8 cellular contexts compared by ENCODE assay signal in the genomic region with DNA sequence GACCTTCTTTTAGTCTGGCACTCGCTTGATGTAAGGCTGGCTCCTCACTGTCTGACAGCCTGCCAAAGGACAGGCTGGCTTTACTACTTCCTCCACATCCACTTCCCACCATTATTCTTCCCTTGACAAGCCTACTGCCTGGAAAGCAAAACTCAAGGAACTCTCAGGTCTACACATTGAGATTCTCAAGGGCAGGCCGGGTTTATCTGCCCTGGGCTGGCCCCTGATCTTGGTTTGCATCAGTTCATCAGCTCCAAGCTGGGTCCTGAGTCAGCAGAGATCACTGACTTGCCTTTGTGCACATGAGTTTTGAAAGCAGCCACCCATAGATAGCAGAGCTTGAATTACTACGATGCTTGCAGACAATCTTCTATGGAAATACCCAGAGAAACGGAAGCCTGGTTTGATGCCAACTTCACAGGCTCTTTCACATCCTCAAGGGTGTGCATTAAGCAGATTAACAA. TPM values are rescaled to one million over a fixed set of nuclear protein-coding genes. Genes with fewer than 3 reads are reported as not detected.
DNase-seq lines count a peak whose midpoint lies in the region; ATAC-seq, FAIRE-seq and TF ChIP-seq lines count a peak whose summit lies in the region.

No MANE protein-coding gene starts in this region.

- H3K9me2 ChIP-seq in HCT116 (ENCODE audit: insufficient read depth) = no peaks in the 10 kb centered on the region

- no peak overlapping the region for H3K27ac ChIP-seq in HCT116 (ENCODE audit: low read depth, low read length)

- no peaks in the 10 kb centered on the region for H3K27me3 ChIP-seq in HCT116 (ENCODE audit: insufficient read depth, low read length)
- H3K27me3 ChIP-seq in BE2C = no peaks in the 10 kb centered on the region

- ATAC-seq in HCT116 = no peak; the same call in 1 of the 2 replicates

- H3K9me3 ChIP-seq in HCT116 (ENCODE audit: control insufficient read depth in 1 of 2, insufficient read depth in 1 of 2, low read depth in 1 of 2, low read length in 2 of 2) (no peaks in the 10 kb centered on the region), BE2C (no peaks in the 10 kb centered on the region)

- no peak for TF ChIP-seq CTCF in HCT116 (IDR thresholded peaks at IDR 0.05 in 2 of 3, conservative IDR thresholded peaks at IDR 0.05 in 1 of 3; ENCODE audit: borderline replicate concordance in 1 of 3, insufficient read depth in 1 of 3, low read depth in 2 of 3, low read length in 2 of 3)
- TF ChIP-seq CTCF in BE2C (IDR thresholded peaks at IDR 0.05; ENCODE audit: low read depth, low read length) = no peak

- peak overlapping the region; percentile 44 for H3K4me2 ChIP-seq in HCT116 (ENCODE audit: low read length)

- CTCF ChIA-PET in HCT116 (lab: Charles Lee) = no interaction called here

- H3K36me3 ChIP-seq in HCT116 (ENCODE audit: control insufficient read depth in 1 of 2, insufficient read depth in 2 of 2, low read length in 2 of 2) (0 out of 4 replicates have a peak, but pooled peaks cover 0 to 4% of the 10 kb centered on the region in 2 experiments), BE2C (peaks cover 16% of the 10 kb centered on the region)

- FAIRE-seq in GM18507 (lab: Jason Lieb, UNC) = peak; percentile 82
- FAIRE-seq in RCC 7860 (lab: Jason Lieb, UNC) = no peak

- RAD21 ChIA-PET in HCT116 (lab: Charles Lee; ENCODE audit: low non-redundant PET in 1 of 2, low total read pairs in 2 of 2, uncharacterized antibody in 2 of 2, unreplicated experiment in 2 of 2) = no interaction called here

- no peak overlapping the region for H2AFZ ChIP-seq in HCT116 (ENCODE audit: low read depth, low read length, poor library complexity, severe bottlenecking)

- H3K79me2 ChIP-seq in HCT116 (ENCODE audit: insufficient read depth, low read length) = no peaks in the 10 kb centered on the region

- no peak for TF ChIP-seq RAD21 in HCT116 (IDR thresholded peaks at IDR 0.05; ENCODE audit: low read depth)

- POLR2A ChIA-PET in HCT116 (lab: Charles Lee) = no interaction called here

- no peak overlapping the region for H3K4me3 ChIP-seq in HCT116 (replicated peaks in 1 of 2; ENCODE audit: low read depth in 1 of 2, low read length in 2 of 2)
- H3K4me3 ChIP-seq in BE2C (ENCODE audit: low read depth, low read length) = no peak overlapping the region

- intact Hi-C loops in HCT116 (cut with micrococcal nuclease) = no loop called here

- H3K4me1 ChIP-seq in HCT116 (ENCODE audit: control insufficient read depth in 1 of 2, insufficient read depth in 2 of 2, low read length in 2 of 2) (peaks cover 10 to 21% of the 10 kb centered on the region in 2 experiments), BE2C (peaks cover 11% of the 10 kb centered on the region)

- BruUV-seq in HCT116 (replicated peaks; lab: Mats Ljungman, UMichigan) = no TSS peak

- no peak overlapping the region for H3K9ac ChIP-seq in HCT116 (ENCODE audit: low read length)

- no peak for TF ChIP-seq POLR2A in HCT116 (IDR thresholded peaks at IDR 0.05; ENCODE audit: borderline replicate concordance, extremely low read depth, insufficient read depth, insufficient read length)

- H4K20me1 ChIP-seq in HCT116 (ENCODE audit: insufficient read depth) = no peaks in the 10 kb centered on the region

- no peak for DNase-seq in GM18507 (ENCODE audit: extremely low spot score, insufficient read length, low read depth)
- no peak for DNase-seq in HCT116 (ENCODE audit: low read depth, low spot score)
- peak; percentile 80 for DNase-seq in RCC 7860 (ENCODE audit: low spot score)
- DNase-seq in kidney tubule cell (ENCODE audit: low spot score) = peak; percentile 78
- no peak for DNase-seq in GM19238 (ENCODE audit: insufficient read length, low spot score)
- DNase-seq in AML-193 (lab: John Stamatoyannopoulos, UW) = no peak
- no peak for DNase-seq in BE2C
- no peak for DNase-seq in GF-D8 (lab: John Stamatoyannopoulos, UW)

TF ChIP-seq in HCT116, 20 proteins besides CTCF, POLR2A, EP300 and RAD21:
- TF ChIP-seq TCF7L2 (IDR thresholded peaks at IDR 0.05; ENCODE audit: borderline replicate concordance, extremely low read depth, insufficient read depth, insufficient read length) (no peak), POLR2AphosphoS5 (IDR thresholded peaks at IDR 0.05; ENCODE audit: low read depth, low read length) (no peak), SIN3A (IDR thresholded peaks at IDR 0.05; ENCODE audit: low read depth) (no peak), FOSL1 (IDR thresholded peaks at IDR 0.05; ENCODE audit: low read depth) (no peak), EGR1 (IDR thresholded peaks at IDR 0.05; ENCODE audit: low read depth) (no peak), ATF3 (IDR thresholded peaks at IDR 0.05) (no peak)
- TF ChIP-seq, protein P1, sequence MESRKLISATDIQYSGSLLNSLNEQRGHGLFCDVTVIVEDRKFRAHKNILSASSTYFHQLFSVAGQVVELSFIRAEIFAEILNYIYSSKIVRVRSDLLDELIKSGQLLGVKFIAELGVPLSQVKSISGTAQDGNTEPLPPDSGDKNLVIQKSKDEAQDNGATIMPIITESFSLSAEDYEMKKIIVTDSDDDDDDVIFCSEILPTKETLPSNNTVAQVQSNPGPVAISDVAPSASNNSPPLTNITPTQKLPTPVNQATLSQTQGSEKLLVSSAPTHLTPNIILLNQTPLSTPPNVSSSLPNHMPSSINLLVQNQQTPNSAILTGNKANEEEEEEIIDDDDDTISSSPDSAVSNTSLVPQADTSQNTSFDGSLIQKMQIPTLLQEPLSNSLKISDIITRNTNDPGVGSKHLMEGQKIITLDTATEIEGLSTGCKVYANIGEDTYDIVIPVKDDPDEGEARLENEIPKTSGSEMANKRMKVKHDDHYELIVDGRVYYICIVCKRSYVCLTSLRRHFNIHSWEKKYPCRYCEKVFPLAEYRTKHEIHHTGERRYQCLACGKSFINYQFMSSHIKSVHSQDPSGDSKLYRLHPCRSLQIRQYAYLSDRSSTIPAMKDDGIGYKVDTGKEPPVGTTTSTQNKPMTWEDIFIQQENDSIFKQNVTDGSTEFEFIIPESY (IDR thresholded peaks at IDR 0.05; ENCODE audit: extremely low read depth, insufficient replicate concordance, low read length) = no peak
TF ChIP-seq in HCT116: peak in this region for 0.

RNA-seq across cellular contexts. Expression of gene KCTD18, which starts 53.9 kb away (rescaled TPM):
- total RNA-seq in HCT116 (2021; ENCODE audit: unreplicated experiment) = 12.8 TPM
- polyA plus RNA-seq in HCT116 (2012) = 5.3 and 6.6 TPM in 2 replicates
- polyA plus RNA-seq in BE2C (2012; ENCODE audit: insufficient read depth, insufficient read length, low read depth) = 9.4 TPM

Comparison
In these comparisons a context has a peak if more than half of its experiments do, and no peak if none do; other contexts are left out.
1. DNase-seq: peak in RCC 7860 (single experiment) and kidney tubule cell (single experiment); none in GM18507 (single experiment), HCT116 (single experiment), GM19238 (single experiment), AML-193 (0 of 2), BE2C (single experiment) and GF-D8 (single experiment).